In the genomic region with DNA sequence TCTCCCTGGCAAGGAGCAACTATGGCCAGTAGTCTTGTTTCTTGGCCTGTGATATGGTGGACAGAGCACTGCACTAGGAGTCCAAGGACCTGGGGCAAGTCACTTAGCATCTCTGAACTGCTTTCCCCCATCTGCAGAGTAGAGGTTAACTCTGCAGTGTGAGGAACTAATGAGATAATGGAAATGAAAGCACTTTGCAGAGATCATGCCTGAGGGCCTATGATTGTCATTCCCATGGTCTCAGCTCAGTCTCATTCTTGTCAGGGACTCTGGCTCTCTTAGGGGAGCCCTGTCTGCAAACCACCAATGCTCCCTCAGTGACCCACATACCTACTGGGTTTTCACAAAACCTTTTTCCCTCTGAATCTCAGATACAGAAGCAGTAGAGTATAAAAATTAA, we compare ENCODE assay signal across 28 cellular contexts. TPM values are rescaled to one million over a fixed set of nuclear protein-coding genes. Genes with fewer than 3 reads are reported as not detected.
A peak's percentile ranks its signal among the peaks of the same experiment; 100 is the strongest.
DNase-seq lines count a peak whose midpoint lies in the region; ATAC-seq and TF ChIP-seq lines count a peak whose summit lies in the region.
"Had no signal": no experiment of that assay in that cellular context is flagged by ENCODE, and none has a peak within 500 bp of the region (broad histone marks: within the 10 kb centered on the region; RNA-seq: fewer than 3 reads in every experiment).

No MANE protein-coding gene starts in this region.

- peaks cover 6 to 82% (median 48%) of the 10 kb centered on the region in 3 donors for H3K4me1 ChIP-seq in gastroesophageal sphincter
- H3K4me1 ChIP-seq: SJSA1 had no signal

- no peak for TF ChIP-seq EP300 in gastroesophageal sphincter (IDR thresholded peaks at IDR 0.05)

- no peak for ATAC-seq in activated CD8-positive, alpha-beta T cell treated with anti-CD3 and anti-CD28 coated beads for 36 hours
- no peak for ATAC-seq in activated CD8-positive, alpha-beta T cell treated with anti-CD3 and anti-CD28 coated beads, Interleukin-2, amount 10 ng/mL, durations not matched to agents 7 days and 5 days
- ATAC-seq in gastroesophageal sphincter (no peak), HG03571 (IDR thresholded peaks at IDR 0.05; ENCODE audit: unreplicated experiment) (no peak)
- no peak for ATAC-seq in stimulated activated naive B cell treated with anti-CD40 and anti-IgM and Interleukin-4, amounts not matched to agents 10 μg/mL and 1 μg/mL and 100 μg/mL, for 72 hours (replicated peaks)
- ATAC-seq in natural killer cell treated with Interleukin-12 subunit alpha and Interleukin-12 subunit beta and Interleukin-15 and Interleukin-18, amount 100 ng/mL, for 72 hours: no peak
- ATAC-seq: sciatic nerve had no signal

- no peaks in the 10 kb centered on the region for H3K9me3 Mint-ChIP-seq in activated CD8-positive, alpha-beta T cell treated with anti-CD3 and anti-CD28 coated beads for 36 hours
- H3K9me3 Mint-ChIP-seq in activated CD8-positive, alpha-beta T cell treated with anti-CD3 and anti-CD28 coated beads, Interleukin-2, amount 10 ng/mL, durations not matched to agents 7 days and 5 days (ENCODE audit: insufficient read depth): no peaks in the 10 kb centered on the region
- no peaks in the 10 kb centered on the region for H3K9me3 Mint-ChIP-seq in stimulated activated naive B cell treated with anti-CD40 and anti-IgM and Interleukin-4, amounts not matched to agents 10 μg/mL and 1 μg/mL and 100 μg/mL, for 72 hours
- no peaks in the 10 kb centered on the region for H3K9me3 Mint-ChIP-seq in natural killer cell treated with Interleukin-12 subunit alpha and Interleukin-12 subunit beta and Interleukin-15 and Interleukin-18, amount 100 ng/mL, for 72 hours
- H3K9me3 Mint-ChIP-seq: activated naive CD4-positive, alpha-beta T cell treated with anti-CD3 and anti-CD28 coated beads, Interleukin-2, amount 50 U/mL, for 24 hours; activated T-helper 1 cell treated with anti-CD3 and anti-CD28 coated beads, Interleukin-12 subunit alpha, Interleukin-12 subunit beta, Interleukin-2, Interleukin-4 antibody, amounts not matched to agents 30 ng/mL and 10 ng/mL and 1 ng/mL, durations not matched to agents 14 hours and 24 hours and 36 hours; GM23338; T-helper 1 cell treated with Interleukin-12 subunit alpha and Interleukin-12 subunit beta and Interleukin-4 antibody, amounts not matched to agents 30 μg/mL and 1 μg/mL, for 36 hours had no signal

- H3K27ac Mint-ChIP-seq in activated CD8-positive, alpha-beta T cell treated with anti-CD3 and anti-CD28 coated beads for 36 hours: peak overlapping the region; percentile 30
- H3K27ac Mint-ChIP-seq in activated CD8-positive, alpha-beta T cell treated with anti-CD3 and anti-CD28 coated beads, Interleukin-2, amount 10 ng/mL, durations not matched to agents 7 days and 5 days: no peak overlapping the region
- H3K27ac Mint-ChIP-seq in stimulated activated naive B cell treated with anti-CD40 and anti-IgM and Interleukin-4, amounts not matched to agents 10 μg/mL and 1 μg/mL and 100 μg/mL, for 72 hours: peak overlapping the region; percentile 59
- H3K27ac Mint-ChIP-seq in natural killer cell treated with Interleukin-12 subunit alpha and Interleukin-12 subunit beta and Interleukin-15 and Interleukin-18, amount 100 ng/mL, for 72 hours: no peak overlapping the region
- H3K27ac Mint-ChIP-seq: GM23338; T-helper 1 cell treated with Interleukin-12 subunit alpha and Interleukin-12 subunit beta and Interleukin-4 antibody, amounts not matched to agents 30 μg/mL and 1 μg/mL, for 36 hours had no signal

- TF ChIP-seq CTCF in activated CD8-positive, alpha-beta T cell treated with anti-CD3 and anti-CD28 coated beads for 36 hours (IDR thresholded peaks at IDR 0.05): no peak
- no peak for TF ChIP-seq CTCF in gastroesophageal sphincter (IDR thresholded peaks at IDR 0.05)

- CTCF ChIA-PET in activated CD8-positive, alpha-beta T cell treated with anti-CD3 and anti-CD28 coated beads for 36 hours (lab: Charles Lee): interaction anchor here (0.7 to 1.2 kb wide), 2 partner anchors 9 to 10 kb away, joined by 3 read pairs; no protein-coding TSS in a partner anchor
- CTCF ChIA-PET in activated CD8-positive, alpha-beta T cell treated with anti-CD3 and anti-CD28 coated beads, Interleukin-2, amount 10 ng/mL, durations not matched to agents 7 days and 5 days (lab: Charles Lee): no interaction called here

- peaks cover 3% of the 10 kb centered on the region for H3K36me3 ChIP-seq in H7 (replicated peaks; ENCODE audit: control insufficient read depth, insufficient read depth, low read length)
- peaks cover 0 to 82% of the 10 kb centered on the region in 2 donors for H3K36me3 ChIP-seq in gastroesophageal sphincter

- no peak overlapping the region for H3K4me3 Mint-ChIP-seq in activated CD8-positive, alpha-beta T cell treated with anti-CD3 and anti-CD28 coated beads for 36 hours
- H3K4me3 Mint-ChIP-seq in activated CD8-positive, alpha-beta T cell treated with anti-CD3 and anti-CD28 coated beads, Interleukin-2, amount 10 ng/mL, durations not matched to agents 7 days and 5 days: no peak overlapping the region
- H3K4me3 Mint-ChIP-seq in stimulated activated naive B cell treated with anti-CD40 and anti-IgM and Interleukin-4, amounts not matched to agents 10 μg/mL and 1 μg/mL and 100 μg/mL, for 72 hours: no peak overlapping the region
- no peak overlapping the region for H3K4me3 Mint-ChIP-seq in natural killer cell treated with Interleukin-12 subunit alpha and Interleukin-12 subunit beta and Interleukin-15 and Interleukin-18, amount 100 ng/mL, for 72 hours
- H3K4me3 Mint-ChIP-seq: activated naive CD4-positive, alpha-beta T cell treated with anti-CD3 and anti-CD28 coated beads, Interleukin-2, amount 50 U/mL, for 24 hours; activated T-helper 1 cell treated with anti-CD3 and anti-CD28 coated beads, Interleukin-12 subunit alpha, Interleukin-12 subunit beta, Interleukin-2, Interleukin-4 antibody, amounts not matched to agents 30 ng/mL and 10 ng/mL and 1 ng/mL, durations not matched to agents 14 hours and 24 hours and 36 hours; GM23338; T-helper 1 cell treated with Interleukin-12 subunit alpha and Interleukin-12 subunit beta and Interleukin-4 antibody, amounts not matched to agents 30 μg/mL and 1 μg/mL, for 36 hours had no signal

- no peaks in the 10 kb centered on the region for H3K9me3 ChIP-seq in gastroesophageal sphincter
- H3K9me3 ChIP-seq: SJSA1, tibial nerve had no signal

- intact Hi-C loops in activated CD8-positive, alpha-beta T cell treated with anti-CD3 and anti-CD28 coated beads for 36 hours (cut with micrococcal nuclease): no loop called here

- H3K4me1 Mint-ChIP-seq in activated CD8-positive, alpha-beta T cell treated with anti-CD3 and anti-CD28 coated beads for 36 hours (ENCODE audit: low read depth): peaks cover 12% of the 10 kb centered on the region
- peaks cover 12% of the 10 kb centered on the region for H3K4me1 Mint-ChIP-seq in activated CD8-positive, alpha-beta T cell treated with anti-CD3 and anti-CD28 coated beads, Interleukin-2, amount 10 ng/mL, durations not matched to agents 7 days and 5 days (ENCODE audit: low read depth)
- peaks cover 14 to 30% of the 10 kb centered on the region in 2 donors for H3K4me1 Mint-ChIP-seq in stimulated activated naive B cell treated with anti-CD40 and anti-IgM and Interleukin-4, amounts not matched to agents 10 μg/mL and 1 μg/mL and 100 μg/mL, for 72 hours
- peaks cover 0 to 8% of the 10 kb centered on the region in 2 donors for H3K4me1 Mint-ChIP-seq in natural killer cell treated with Interleukin-12 subunit alpha and Interleukin-12 subunit beta and Interleukin-15 and Interleukin-18, amount 100 ng/mL, for 72 hours (ENCODE audit: low read depth in 2 of 2)

- peak overlapping the region in 3 of 4 donors; percentile 28 to 92 (median 83) for H3K27ac ChIP-seq in gastroesophageal sphincter
- H3K27ac ChIP-seq: epithelial cell of prostate, SJSA1 had no signal

- peaks cover 61% of the 10 kb centered on the region for H3K36me3 Mint-ChIP-seq in activated CD8-positive, alpha-beta T cell treated with anti-CD3 and anti-CD28 coated beads for 36 hours (ENCODE audit: low read depth)
- peaks cover 66% of the 10 kb centered on the region for H3K36me3 Mint-ChIP-seq in activated CD8-positive, alpha-beta T cell treated with anti-CD3 and anti-CD28 coated beads, Interleukin-2, amount 10 ng/mL, durations not matched to agents 7 days and 5 days (ENCODE audit: low read depth)
- H3K36me3 Mint-ChIP-seq in stimulated activated naive B cell treated with anti-CD40 and anti-IgM and Interleukin-4, amounts not matched to agents 10 μg/mL and 1 μg/mL and 100 μg/mL, for 72 hours: peaks cover 32 to 62% of the 10 kb centered on the region in 2 donors
- peaks cover 18% of the 10 kb centered on the region for H3K36me3 Mint-ChIP-seq in natural killer cell treated with Interleukin-12 subunit alpha and Interleukin-12 subunit beta and Interleukin-15 and Interleukin-18, amount 100 ng/mL, for 72 hours

- H3K27me3 ChIP-seq in H7 (ENCODE audit: control insufficient read depth, insufficient read depth, low read length): peaks cover 3% of the 10 kb centered on the region; the same call in 1 of the 2 replicates
- H3K27me3 ChIP-seq in gastroesophageal sphincter: no peaks in the 10 kb centered on the region
- H3K27me3 ChIP-seq: SJSA1, tibial nerve had no signal

- H3K4me3 ChIP-seq in H7 (ENCODE audit: insufficient read depth, low read depth, low read length) (no peak overlapping the region), gastroesophageal sphincter (no peak overlapping the region)
- H3K4me3 ChIP-seq: GM23338, SJSA1, tibial nerve had no signal

- no peak for DNase-seq in activated CD8-positive, alpha-beta T cell treated with anti-CD3 and anti-CD28 coated beads for 36 hours
- DNase-seq in activated CD8-positive, alpha-beta T cell treated with anti-CD3 and anti-CD28 coated beads, Interleukin-2, amount 10 ng/mL, durations not matched to agents 7 days and 5 days: no peak
- peak; percentile 45 for DNase-seq in H7
- no peak for DNase-seq in stimulated activated naive B cell treated with anti-CD40 and anti-IgM and Interleukin-4, amounts not matched to agents 10 μg/mL and 1 μg/mL and 100 μg/mL, for 72 hours
- no peak for DNase-seq in natural killer cell treated with Interleukin-12 subunit alpha and Interleukin-12 subunit beta and Interleukin-15 and Interleukin-18, amount 100 ng/mL, for 72 hours (ENCODE audit: low spot score)
- no peak for DNase-seq in NOMO-1 treated with DMSO at 0.1 percent for 48 hours (lab: John Stamatoyannopoulos, UW; ENCODE audit: unreplicated experiment)
- DNase-seq: activated CD4-positive, CD25-positive, alpha-beta regulatory T cell treated with anti-CD3 and anti-CD28 coated beads, Interleukin-2, amount 50 U/mL, for 72 hours; anterior cingulate cortex; effector CD4-positive, alpha-beta T cell; kidney glomerular epithelial cell; mammary epithelial cell; NCI-H1048; NCI-H187; NCI-H2171 treated with DMSO at 0.1 percent for 48 hours; NCI-H526; posterior cingulate gyrus; stimulated activated CD4-positive, alpha-beta T cell treated with anti-CD3 and anti-CD28 coated beads, Interleukin-15, amount 100 ng/mL, for 24 hours; stimulated activated naive CD4-positive, alpha-beta T cell treated with Interleukin-2 at 50 U/mL for 16 hours had no signal

- POLR2A ChIA-PET in activated CD8-positive, alpha-beta T cell treated with anti-CD3 and anti-CD28 coated beads for 36 hours (lab: Charles Lee): interaction anchor here (0.6 to 1.4 kb wide), 7 partner anchors 8 to 181 kb away, joined by 3 to 5 read pairs (median 3); no protein-coding TSS in a partner anchor
- POLR2A ChIA-PET in activated CD8-positive, alpha-beta T cell treated with anti-CD3 and anti-CD28 coated beads, Interleukin-2, amount 10 ng/mL, durations not matched to agents 7 days and 5 days (lab: Charles Lee): no interaction called here

- H3K27me3 Mint-ChIP-seq in activated CD8-positive, alpha-beta T cell treated with anti-CD3 and anti-CD28 coated beads for 36 hours: no peaks in the 10 kb centered on the region
- no peaks in the 10 kb centered on the region for H3K27me3 Mint-ChIP-seq in activated CD8-positive, alpha-beta T cell treated with anti-CD3 and anti-CD28 coated beads, Interleukin-2, amount 10 ng/mL, durations not matched to agents 7 days and 5 days (ENCODE audit: low read depth)
- no peaks in the 10 kb centered on the region for H3K27me3 Mint-ChIP-seq in stimulated activated naive B cell treated with anti-CD40 and anti-IgM and Interleukin-4, amounts not matched to agents 10 μg/mL and 1 μg/mL and 100 μg/mL, for 72 hours
- no peaks in the 10 kb centered on the region for H3K27me3 Mint-ChIP-seq in natural killer cell treated with Interleukin-12 subunit alpha and Interleukin-12 subunit beta and Interleukin-15 and Interleukin-18, amount 100 ng/mL, for 72 hours
- H3K27me3 Mint-ChIP-seq: activated naive CD4-positive, alpha-beta T cell treated with anti-CD3 and anti-CD28 coated beads, Interleukin-2, amount 50 U/mL, for 24 hours had no signal

- no peak for TF ChIP-seq POLR2A in gastroesophageal sphincter (IDR thresholded peaks at IDR 0.05)

RNA-seq across cellular contexts. Expression of gene PNMA1, which starts 6.5 kb away (rescaled TPM):
- total RNA-seq in activated CD8-positive, alpha-beta T cell treated with anti-CD3 and anti-CD28 coated beads for 36 hours: 10 to 100 TPM; 22.9 to 24.1 TPM
- total RNA-seq in activated CD8-positive, alpha-beta T cell treated with anti-CD3 and anti-CD28 coated beads, Interleukin-2, amount 10 ng/mL, durations not matched to agents 7 days and 5 days: 10 to 100 TPM; 24.4 to 25.6 TPM
- 18.0 and 18.1 TPM in 2 replicates for total RNA-seq in H7 (2014; rRNA removed; shearing (Covaris generic))
- 10 to 100 TPM; 41.7 to 95.2 (median 47.6) TPM for total RNA-seq in gastroesophageal sphincter
- 10 to 100 TPM; 18.9 to 32.2 TPM for total RNA-seq in natural killer cell treated with Interleukin-12 subunit alpha and Interleukin-12 subunit beta and Interleukin-15 and Interleukin-18, amount 100 ng/mL, for 72 hours

Comparison
In these comparisons a context has a peak if more than half of its experiments do, and no peak if none do; other contexts are left out.
1. H3K27ac Mint-ChIP-seq: peak in activated CD8-positive, alpha-beta T cell treated with anti-CD3 and anti-CD28 coated beads for 36 hours (single experiment) and stimulated activated naive B cell treated with anti-CD40 and anti-IgM and Interleukin-4, amounts not matched to agents 10 μg/mL and 1 μg/mL and 100 μg/mL, for 72 hours (single experiment); none in activated CD8-positive, alpha-beta T cell treated with anti-CD3 and anti-CD28 coated beads, Interleukin-2, amount 10 ng/mL, durations not matched to agents 7 days and 5 days (single experiment) and natural killer cell treated with Interleukin-12 subunit alpha and Interleukin-12 subunit beta and Interleukin-15 and Interleukin-18, amount 100 ng/mL, for 72 hours (0 of 2).